1 cellular context compared by ENCODE assay signal in the genomic region with DNA sequence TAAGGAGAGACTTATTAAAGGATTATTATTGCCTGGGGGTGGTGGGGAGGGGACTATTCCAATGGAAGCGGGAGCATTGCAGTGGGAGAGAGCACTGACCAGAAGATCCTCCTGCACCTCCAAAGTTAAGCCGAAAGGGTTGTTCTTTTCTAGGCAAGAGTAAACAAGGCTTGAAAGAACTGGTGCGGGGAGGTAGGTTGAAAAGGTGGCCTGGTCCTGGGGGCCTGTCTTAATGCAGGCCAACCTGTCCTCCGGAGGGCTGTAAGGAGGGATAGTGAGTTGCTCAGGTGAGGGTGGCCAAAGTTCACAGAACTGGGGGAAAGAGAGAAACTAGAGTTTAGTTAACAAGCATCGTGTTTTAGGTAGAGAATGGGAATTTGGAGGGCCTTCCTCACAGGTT.
TF ChIP-seq lines count a peak whose summit lies in the region.

No MANE protein-coding gene starts in this region.

TF ChIP-seq in H1, 55 proteins besides CTCF, POLR2A, EP300 and RAD21:
- TF ChIP-seq KDM1A (IDR thresholded peaks at IDR 0.05; ENCODE audit: borderline replicate concordance, low read length) (no peak), SAP30 (IDR thresholded peaks at IDR 0.05; ENCODE audit: insufficient read depth, insufficient replicate concordance, low read length) (no peak), NRF1 (IDR thresholded peaks at IDR 0.05; ENCODE audit: low read depth, low read length) (no peak), RNF2 (IDR thresholded peaks at IDR 0.05; ENCODE audit: borderline replicate concordance, low read depth, low read length, missing control alignments, poor library complexity, severe bottlenecking) (no peak), TAF1 (IDR thresholded peaks at IDR 0.05; ENCODE audit: low read depth, low read length) (no peak), SIX5 (IDR thresholded peaks at IDR 0.05; ENCODE audit: low read depth, low read length) (no peak), CTBP2 (IDR thresholded peaks at IDR 0.05; ENCODE audit: borderline replicate concordance, insufficient read depth, insufficient read length, low read length) (no peak)
- TF ChIP-seq, protein P1, sequence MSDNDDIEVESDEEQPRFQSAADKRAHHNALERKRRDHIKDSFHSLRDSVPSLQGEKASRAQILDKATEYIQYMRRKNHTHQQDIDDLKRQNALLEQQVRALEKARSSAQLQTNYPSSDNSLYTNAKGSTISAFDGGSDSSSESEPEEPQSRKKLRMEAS (IDR thresholded peaks at IDR 0.05): no peak
- TF ChIP-seq, protein P2, sequence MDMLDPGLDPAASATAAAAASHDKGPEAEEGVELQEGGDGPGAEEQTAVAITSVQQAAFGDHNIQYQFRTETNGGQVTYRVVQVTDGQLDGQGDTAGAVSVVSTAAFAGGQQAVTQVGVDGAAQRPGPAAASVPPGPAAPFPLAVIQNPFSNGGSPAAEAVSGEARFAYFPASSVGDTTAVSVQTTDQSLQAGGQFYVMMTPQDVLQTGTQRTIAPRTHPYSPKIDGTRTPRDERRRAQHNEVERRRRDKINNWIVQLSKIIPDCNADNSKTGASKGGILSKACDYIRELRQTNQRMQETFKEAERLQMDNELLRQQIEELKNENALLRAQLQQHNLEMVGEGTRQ (IDR thresholded peaks at IDR 0.05; ENCODE audit: low read length): no peak
